In genomic region chr20:58950603-58951002, GRCh38 we compare ENCODE assay signal across 28 cellular contexts. TPM values are rescaled to one million over a fixed set of nuclear protein-coding genes. Genes with fewer than 3 reads are reported as not detected.
DNase-seq lines count a peak whose midpoint lies in the region; ATAC-seq, FAIRE-seq and TF ChIP-seq lines count a peak whose summit lies in the region.
"Had no signal": no experiment of that assay in that cellular context is flagged by ENCODE, and none has a peak within 500 bp of the region (broad histone marks: within the 10 kb centered on the region; RNA-seq: fewer than 3 reads in every experiment).

No MANE protein-coding gene starts in this region.

- no peaks in the 10 kb centered on the region; a peak in 2 of 5 replicates for H3K9me3 Mint-ChIP-seq in H9
- no peaks in the 10 kb centered on the region for H3K9me3 Mint-ChIP-seq in endodermal cell
- H3K9me3 Mint-ChIP-seq: activated B cell treated with CpG ODN at 0.5 μM for 24 hours had no signal

- POLR2A ChIA-PET in A549 (lab: Yijun Ruan, JAX) (no interaction called here), PC-9 (lab: Charles Lee; ENCODE audit: unreplicated experiment) (no interaction called here)

- no peak for TF ChIP-seq POLR2A in A549 (IDR thresholded peaks at IDR 0.05; ENCODE audit: low read length)

- TF ChIP-seq RAD21 in A549 (conservative IDR thresholded peaks at IDR 0.05 in 1 of 2, IDR thresholded peaks at IDR 0.05 in 1 of 2) = no peak

- H3K27me3 ChIP-seq in H9 (ENCODE audit: insufficient read depth, low read length) (no peaks in the 10 kb centered on the region), PC-9 (ENCODE audit: insufficient read depth, low read depth) (no peaks in the 10 kb centered on the region), endodermal cell (ENCODE audit: control insufficient read depth, insufficient read depth, low read length, poor library complexity, severe bottlenecking) (no peaks in the 10 kb centered on the region)
- H3K27me3 ChIP-seq: BLaER1, gastroesophageal sphincter, hepatocyte, pancreas had no signal

- H3K4me1 ChIP-seq in A549 (no peaks in the 10 kb centered on the region), H9 (ENCODE audit: insufficient read depth, low read length) (no peaks in the 10 kb centered on the region), PC-9 (replicated peaks; ENCODE audit: insufficient read depth) (peaks cover 5% of the 10 kb centered on the region), endodermal cell (ENCODE audit: control insufficient read depth, insufficient read depth, low read length) (no peaks in the 10 kb centered on the region)
- H3K4me1 ChIP-seq: BLaER1, Caco-2, gastroesophageal sphincter, pancreas had no signal

- no peaks in the 10 kb centered on the region for H3K23me2 ChIP-seq in H9 (ENCODE audit: insufficient read length, low read depth, low read length, poor library complexity, severe bottlenecking)

- H3K4me3 ChIP-seq in A549 = no peak overlapping the region
- H3K4me3 ChIP-seq in PC-9 = no peak overlapping the region
- H3K4me3 ChIP-seq in endodermal cell (ENCODE audit: low read length) = no peak overlapping the region
- H3K4me3 ChIP-seq: BLaER1, coronary artery, gastroesophageal sphincter, GM12878, hepatocyte, pancreas had no signal

- no peak overlapping the region for H3T11ph ChIP-seq in H9 (ENCODE audit: low read length)

- H3K9ac ChIP-seq in H9 (ENCODE audit: extremely low read depth, insufficient read length, low read length) = no peak overlapping the region
- no peak overlapping the region for H3K9ac ChIP-seq in endodermal cell (ENCODE audit: extremely low read depth, low read length, poor library complexity, severe bottlenecking)
- H3K9ac ChIP-seq: BLaER1 had no signal

- DNase-seq in A549 (ENCODE audit: low read depth in 1 of 2, low spot score in 1 of 2) (peak in 1 of 2 experiments; percentile 18), H9 (no peak), PC-9 (no peak), endodermal cell (no peak)
- no peak for DNase-seq in effector CD8-positive, alpha-beta T cell (lab: John Stamatoyannopoulos, UW)
- DNase-seq in activated CD4-positive, alpha-beta T cell treated with anti-CD3 and anti-CD28 coated beads for 4 hours = no peak
- DNase-seq: activated B cell treated with CpG ODN at 0.5 μM for 24 hours; activated CD8-positive, alpha-beta memory T cell treated with anti-CD3 and anti-CD28 coated beads, Interleukin-2, amount 10 ng/mL, durations not matched to agents 7 days and 5 days; activated naive CD4-positive, alpha-beta T cell treated with anti-CD3 and anti-CD28 coated beads, Interleukin-2, amount 50 U/mL, for 16 hours; Caco-2; GOT3; left cardiac atrium; mammary epithelial cell; NCI-H1436 treated with DMSO at 0.1 percent for 48 hours; NCI-H446; pancreas; SHP77 treated with DMSO at 0.1 percent for 48 hours; stimulated activated CD4-positive, alpha-beta T cell treated with anti-CD3 and anti-CD28 coated beads, Interleukin-4, amount 100 ng/mL, for 1 hour; SW 1271; T-helper 9 cell had no signal

- CTCF ChIA-PET in A549 (lab: Yijun Ruan, JAX) (no interaction called here), PC-9 (lab: Charles Lee) (no interaction called here)

- H3K4me1 Mint-ChIP-seq in H9 (no peaks in the 10 kb centered on the region), endodermal cell (no peaks in the 10 kb centered on the region)
- H3K4me1 Mint-ChIP-seq: activated CD8-positive, alpha-beta memory T cell treated with anti-CD3 and anti-CD28 coated beads, Interleukin-2, amount 10 ng/mL, durations not matched to agents 7 days and 5 days had no signal

- H3K9me3 ChIP-seq in A549 (no peaks in the 10 kb centered on the region), H9 (ENCODE audit: control insufficient read depth, low read depth, low read length) (no peaks in the 10 kb centered on the region), PC-9 (ENCODE audit: insufficient read depth, low read depth) (no peaks in the 10 kb centered on the region; the same call in 1 of the 2 replicates), endodermal cell (ENCODE audit: control insufficient read depth, low read length) (no peaks in the 10 kb centered on the region)
- H3K9me3 ChIP-seq: Caco-2, gastroesophageal sphincter, pancreas had no signal

- no peak overlapping the region for H2BK120ac ChIP-seq in H9 (ENCODE audit: low read depth, low read length, poor library complexity, severe bottlenecking)

- H2BK20ac ChIP-seq in H9 (ENCODE audit: low read depth, low read length, poor library complexity, severe bottlenecking) = no peak overlapping the region

- H3K23ac ChIP-seq in H9 (ENCODE audit: insufficient read length, low read depth, low read length) = no peak overlapping the region

- H3K18ac ChIP-seq in H9 (ENCODE audit: insufficient read length, low read depth, low read length) = no peak overlapping the region

- no peak overlapping the region for H3K4ac ChIP-seq in H9 (ENCODE audit: low read depth, low read length)

- H3K14ac ChIP-seq in H9 (ENCODE audit: insufficient read depth, low read length) = no peak overlapping the region

- no peaks in the 10 kb centered on the region for H3K36me3 ChIP-seq in PC-9 (ENCODE audit: low read depth)
- no peaks in the 10 kb centered on the region for H3K36me3 ChIP-seq in endodermal cell (ENCODE audit: control insufficient read depth, insufficient read depth, low read length)
- H3K36me3 ChIP-seq: BLaER1, gastroesophageal sphincter, pancreas had no signal

- peaks cover 6% of the 10 kb centered on the region; the same call in 1 of the 2 replicates for H3F3A ChIP-seq in PC-9 (ENCODE audit: insufficient read depth, low read depth)

- 66% methylated on average over 5 of the region's 5 CpGs for WGBS in A549 (ENCODE audit: missing lambda C conversion rate)
- WGBS in H9 (ENCODE audit: extremely low coverage, insufficient read length, low lambda C conversion rate) = no CpG with 5 or more reads among the region's 5 CpGs
- 78 to 100% methylated on average over 1 to 5 of the region's 5 CpGs for WGBS in endodermal cell (ENCODE audit: insufficient coverage in 1 of 2, insufficient read length in 1 of 2), 2 experiments

- H3K4me2 ChIP-seq in A549 (no peak overlapping the region), H9 (ENCODE audit: insufficient read depth, insufficient read length, low read length) (no peak overlapping the region), PC-9 (no peak overlapping the region)
- H3K4me2 ChIP-seq: BLaER1, hepatocyte had no signal

- H4K20me1 ChIP-seq in H9 (ENCODE audit: control insufficient read depth, insufficient read depth, insufficient read length) (no peaks in the 10 kb centered on the region), PC-9 (ENCODE audit: insufficient read depth) (no peaks in the 10 kb centered on the region)
- H4K20me1 ChIP-seq: BLaER1 had no signal

- no peak overlapping the region for H3K56ac ChIP-seq in H9 (ENCODE audit: insufficient read length, low read depth, low read length)

- H3K27ac ChIP-seq in A549 = no peak overlapping the region
- no peak overlapping the region for H3K27ac ChIP-seq in H9 (ENCODE audit: insufficient read length, low read depth, low read length)
- no peak overlapping the region for H3K27ac ChIP-seq in PC-9
- H3K27ac ChIP-seq in endodermal cell (ENCODE audit: low read depth, low read length) = no peak overlapping the region
- H3K27ac ChIP-seq: BLaER1, coronary artery, gastroesophageal sphincter, hepatocyte, pancreas had no signal

- TF ChIP-seq CTCF in A549 (IDR thresholded peaks at IDR 0.05) (no peak; the same call in 2 of the 3 replicates), H9 (conservative IDR thresholded peaks at IDR 0.05) (peak; percentile 47; the same call in 2 of the 3 replicates), PC-9 (conservative IDR thresholded peaks at IDR 0.05) (peak; percentile 29; the same call in 1 of the 2 replicates), endodermal cell (conservative IDR thresholded peaks at IDR 0.05) (peak; percentile 41)

- H4K5ac ChIP-seq in H9 (ENCODE audit: insufficient read length, low read depth, low read length) = no peak overlapping the region

- H2AK5ac ChIP-seq in H9 (ENCODE audit: insufficient read length, low read length) = no peak overlapping the region

- ATAC-seq in A549 (no peak), HG02870 (IDR thresholded peaks at IDR 0.05; ENCODE audit: unreplicated experiment) (no peak), HG03457 (IDR thresholded peaks at IDR 0.05; ENCODE audit: unreplicated experiment) (no peak)
- ATAC-seq: activated CD8-positive, alpha-beta memory T cell treated with anti-CD3 and anti-CD28 coated beads, Interleukin-2, amount 10 ng/mL, durations not matched to agents 7 days and 5 days; gastroesophageal sphincter; GM12878; left cardiac atrium; pancreas had no signal

- no peaks in the 10 kb centered on the region for H3K9me2 ChIP-seq in PC-9 (ENCODE audit: insufficient read depth)

- no peak overlapping the region for H4K91ac ChIP-seq in H9 (ENCODE audit: insufficient read length, low read depth, low read length)

- no peak for FAIRE-seq in A549 (lab: Jason Lieb, UNC)
- FAIRE-seq: GM12878, pancreas had no signal

- no peak for TF ChIP-seq EP300 in A549 (IDR thresholded peaks at IDR 0.05)

- H3K4me3 Mint-ChIP-seq in H9 (no peak overlapping the region), endodermal cell (no peak overlapping the region)
- H3K4me3 Mint-ChIP-seq: activated B cell treated with CpG ODN at 0.5 μM for 24 hours; activated CD8-positive, alpha-beta memory T cell treated with anti-CD3 and anti-CD28 coated beads, Interleukin-2, amount 10 ng/mL, durations not matched to agents 7 days and 5 days; type B pancreatic cell had no signal

- H3K27me3 Mint-ChIP-seq in H9 (ENCODE audit: low read depth) (peaks cover 3% of the 10 kb centered on the region; the same call in 1 of the 2 replicates), endodermal cell (ENCODE audit: insufficient read depth) (peaks cover 1% of the 10 kb centered on the region)
- H3K27me3 Mint-ChIP-seq: type B pancreatic cell had no signal

- intact Hi-C loops in PC-9 (cut with micrococcal nuclease; ENCODE audit: unreplicated experiment) = no loop called here

- no peak overlapping the region for H2BK5ac ChIP-seq in H9 (ENCODE audit: insufficient read length, low read length)

- H4K8ac ChIP-seq in H9 (replicated peaks; ENCODE audit: insufficient read length, low read depth, low read length) = no peak overlapping the region

- H2BK12ac ChIP-seq in H9 (ENCODE audit: insufficient read length, low read depth, low read length) = no peak overlapping the region

- no peak overlapping the region for H2AFZ ChIP-seq in H9 (ENCODE audit: low read length)
- H2AFZ ChIP-seq in PC-9 = no peak overlapping the region
- H2AFZ ChIP-seq: hepatocyte had no signal

- no peaks in the 10 kb centered on the region for H3K79me1 ChIP-seq in H9 (ENCODE audit: insufficient read depth, low read depth, low read length, poor library complexity, severe bottlenecking)

- BruUV-seq in PC-9 (replicated peaks; lab: Mats Ljungman, UMichigan) = no TSS peak

- H3K36me3 Mint-ChIP-seq in H9 (ENCODE audit: insufficient read depth in 1 of 3, low read depth in 3 of 3) (no peaks in the 10 kb centered on the region), endodermal cell (ENCODE audit: low read depth) (no peaks in the 10 kb centered on the region)
- H3K36me3 Mint-ChIP-seq: activated CD8-positive, alpha-beta memory T cell treated with anti-CD3 and anti-CD28 coated beads, Interleukin-2, amount 10 ng/mL, durations not matched to agents 7 days and 5 days; type B pancreatic cell had no signal

- H2BK15ac ChIP-seq in H9 (ENCODE audit: low read depth, low read length) = no peak overlapping the region

- H3K79me2 ChIP-seq in H9 (ENCODE audit: insufficient read depth, low read length) = no peaks in the 10 kb centered on the region
- no peaks in the 10 kb centered on the region for H3K79me2 ChIP-seq in PC-9 (ENCODE audit: low read depth)
- H3K79me2 ChIP-seq: hepatocyte had no signal

- H3K27ac Mint-ChIP-seq in H9 (no peak overlapping the region), endodermal cell (no peak overlapping the region)
- H3K27ac Mint-ChIP-seq: activated B cell treated with CpG ODN at 0.5 μM for 24 hours; activated CD8-positive, alpha-beta memory T cell treated with anti-CD3 and anti-CD28 coated beads, Interleukin-2, amount 10 ng/mL, durations not matched to agents 7 days and 5 days; type B pancreatic cell had no signal

RNA-seq across cellular contexts. Expression of gene NELFCD, which starts 30.5 kb away (rescaled TPM):
- polyA plus RNA-seq in A549 (2011; rRNA removed) (69.6 and 74.0 TPM in 2 replicates), A549 (2017; fragmentation: RNase III; extraction: RNeasy Plus Mini Kit Qiagen cat#74134 plus additional on column Dnase treatment) (54.8 to 58.8 TPM (median 58.7 TPM) in 3 replicates)
- polyA plus RNA-seq in A549 (2012; cell fraction: cytosol; rRNA removed) = 73.5 and 75.1 TPM in 2 replicates
- polyA plus RNA-seq in A549 (2012; cell fraction: nucleus; rRNA removed) = 92.1 and 107 TPM in 2 replicates
- 65.3 and 66.1 TPM in 2 replicates for polyA minus RNA-seq in A549 (2011; rRNA and poly(A)+ RNA removed)
- total RNA-seq in H9 (2021) (53.5 and 57.8 TPM in 2 replicates), PC-9 (2021) (122 and 130 TPM in 2 replicates), endodermal cell (10 to 100 TPM; 66.6 to 72.5 TPM)
- 126 TPM for polyA plus RNA-seq in endodermal cell (2013, experiment 1 of 2)
- polyA plus RNA-seq in endodermal cell (2013, experiment 2 of 2) = 112 TPM

RNA-seq across cellular contexts. Expression of gene CTSZ, which starts 56.5 kb away (rescaled TPM):
- polyA plus RNA-seq in A549 (2011; rRNA removed) (115 and 128 TPM in 2 replicates), A549 (2017; fragmentation: RNase III; extraction: RNeasy Plus Mini Kit Qiagen cat#74134 plus additional on column Dnase treatment) (154 to 158 TPM (median 156 TPM) in 3 replicates)
- polyA plus RNA-seq in A549 (2012; cell fraction: cytosol; rRNA removed) = 153 and 175 TPM in 2 replicates
- polyA plus RNA-seq in A549 (2012; cell fraction: nucleus; rRNA removed) = 90.9 and 95.1 TPM in 2 replicates
- polyA minus RNA-seq in A549 (2011; rRNA and poly(A)+ RNA removed) = 67.3 and 74.5 TPM in 2 replicates
- total RNA-seq in H9 (2021) (35.7 and 37.6 TPM in 2 replicates), PC-9 (2021) (184 and 194 TPM in 2 replicates), endodermal cell (10 to 100 TPM; 55.9 to 76.6 TPM)
- 33.0 TPM for polyA plus RNA-seq in endodermal cell (2013, experiment 1 of 2)
- 30.2 TPM for polyA plus RNA-seq in endodermal cell (2013, experiment 2 of 2)
